Comparison of ENCODE assay signal across 8 cellular contexts in the genomic region with DNA sequence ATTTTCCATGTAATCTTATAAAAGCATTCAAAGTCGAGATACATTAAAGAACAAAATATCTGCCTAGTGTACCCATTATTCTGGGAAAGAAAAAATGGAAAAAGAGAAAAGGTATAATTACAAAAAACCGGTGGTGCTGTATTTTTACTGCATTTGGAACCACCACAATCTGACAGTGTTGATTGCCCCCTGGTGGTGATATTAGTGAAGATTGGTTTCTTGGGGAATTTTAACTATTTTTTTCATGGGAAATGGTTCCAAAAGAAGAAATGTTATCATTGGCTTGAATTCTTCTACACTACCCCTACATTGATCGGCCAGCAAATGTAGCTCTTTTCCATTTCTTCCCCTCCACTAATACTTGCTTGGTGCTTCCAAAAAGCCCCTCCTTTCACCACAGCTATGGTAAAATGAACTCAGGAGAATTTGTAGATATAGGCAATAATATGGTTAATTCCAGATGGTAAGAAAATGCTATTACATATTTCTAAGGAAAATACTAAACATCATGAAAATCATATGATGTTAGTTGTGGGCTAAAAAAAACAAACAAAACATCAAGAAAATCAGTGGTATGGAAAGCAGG. TPM values are rescaled to one million over a fixed set of nuclear protein-coding genes. Genes with fewer than 3 reads are reported as not detected.
DNase-seq lines count a peak whose midpoint lies in the region; ATAC-seq, FAIRE-seq and TF ChIP-seq lines count a peak whose summit lies in the region.

No MANE protein-coding gene starts in this region.

- H3K36me3 Mint-ChIP-seq in CD4-positive, alpha-beta T cell (ENCODE audit: low read depth): no peaks in the 10 kb centered on the region
- no peaks in the 10 kb centered on the region for H3K36me3 Mint-ChIP-seq in nephron progenitor cell (ENCODE audit: low read depth)
- no peaks in the 10 kb centered on the region for H3K36me3 Mint-ChIP-seq in stimulated activated naive B cell treated with anti-CD40 and anti-IgM and Interleukin-4, amounts not matched to agents 10 μg/mL and 1 μg/mL and 100 μg/mL, for 72 hours

- H3K27ac ChIP-seq in CD4-positive, alpha-beta T cell (ENCODE audit: low read depth, low read length): no peak overlapping the region
- no peak overlapping the region for H3K27ac ChIP-seq in OCI-LY7 (ENCODE audit: low read depth, low read length, poor library complexity, severe bottlenecking)

- no peaks in the 10 kb centered on the region for H3K9me3 Mint-ChIP-seq in CD4-positive, alpha-beta T cell
- no peaks in the 10 kb centered on the region for H3K9me3 Mint-ChIP-seq in nephron progenitor cell
- no peaks in the 10 kb centered on the region for H3K9me3 Mint-ChIP-seq in stimulated activated naive B cell treated with anti-CD40 and anti-IgM and Interleukin-4, amounts not matched to agents 10 μg/mL and 1 μg/mL and 100 μg/mL, for 72 hours

- no peaks in the 10 kb centered on the region for H3K4me1 Mint-ChIP-seq in CD4-positive, alpha-beta T cell (ENCODE audit: low read depth)
- peaks cover 14% of the 10 kb centered on the region for H3K4me1 Mint-ChIP-seq in nephron progenitor cell
- peaks cover 2 to 3% of the 10 kb centered on the region in 2 donors for H3K4me1 Mint-ChIP-seq in stimulated activated naive B cell treated with anti-CD40 and anti-IgM and Interleukin-4, amounts not matched to agents 10 μg/mL and 1 μg/mL and 100 μg/mL, for 72 hours

- no peaks in the 10 kb centered on the region for H4K20me1 ChIP-seq in OCI-LY7 (ENCODE audit: insufficient read depth, low read length)

- H3K9me3 ChIP-seq in CD4-positive, alpha-beta T cell (ENCODE audit: control insufficient read depth, low read length): no peaks in the 10 kb centered on the region
- no peaks in the 10 kb centered on the region for H3K9me3 ChIP-seq in OCI-LY7 (ENCODE audit: low read length)

- TF ChIP-seq CTCF in CD4-positive, alpha-beta T cell (IDR thresholded peaks at IDR 0.05): peak; percentile 80
- TF ChIP-seq CTCF in OCI-LY7 (conservative IDR thresholded peaks at IDR 0.05; ENCODE audit: low read length) (peak; percentile 91), nephron progenitor cell (IDR thresholded peaks at IDR 0.05) (peak; percentile 78)

- H3K36me3 ChIP-seq in OCI-LY7 (ENCODE audit: insufficient read depth, low read length): no peaks in the 10 kb centered on the region

- no peak overlapping the region for H2AFZ ChIP-seq in OCI-LY7 (ENCODE audit: low read length)

- H3K4me1 ChIP-seq in OCI-LY7 (ENCODE audit: insufficient read depth, low read length, poor library complexity, severe bottlenecking): no peaks in the 10 kb centered on the region

- CTCF ChIA-PET in CD4-positive, alpha-beta T cell (lab: Charles Lee): no interaction called here
- CTCF ChIA-PET in OCI-LY7 (lab: Charles Lee; ENCODE audit: unreplicated experiment): no interaction called here

- DNase-seq in CD4-positive, alpha-beta T cell: no peak
- DNase-seq in GM18507 (ENCODE audit: extremely low spot score, insufficient read length, low read depth) (no peak), OCI-LY7 (ENCODE audit: low spot score) (peak; percentile 61), nephron progenitor cell (peak; percentile 24), Right ventricle myocardium inferior (ENCODE audit: missing footprints) (no peak)
- DNase-seq in effector CD4-positive, alpha-beta T cell: peak; percentile 6
- DNase-seq in stimulated activated naive B cell treated with anti-CD40 and anti-IgM and Interleukin-4, amounts not matched to agents 10 μg/mL and 1 μg/mL and 100 μg/mL, for 72 hours: no peak

- no peak overlapping the region for H3K27ac Mint-ChIP-seq in CD4-positive, alpha-beta T cell
- no peak overlapping the region for H3K27ac Mint-ChIP-seq in nephron progenitor cell
- H3K27ac Mint-ChIP-seq in stimulated activated naive B cell treated with anti-CD40 and anti-IgM and Interleukin-4, amounts not matched to agents 10 μg/mL and 1 μg/mL and 100 μg/mL, for 72 hours: no peak overlapping the region

- intact Hi-C loops in CD4-positive, alpha-beta T cell (cut with DNase I, micrococcal nuclease): loop anchor here (5.0 to 10.0 kb wide), 2 partner anchors 315 to 317 kb away; no protein-coding TSS in a partner anchor
- intact Hi-C loops in OCI-LY7 (cut with micrococcal nuclease; ENCODE audit: unreplicated experiment): loop anchor here (1.0 to 10.0 kb wide), 3 partner anchors 317 to 695 kb away; no protein-coding TSS in a partner anchor
- intact Hi-C loops in Right ventricle myocardium inferior (cut with DNase I): loop anchor here (5.0 kb wide), 2 partner anchors 317 to 512 kb away; no protein-coding TSS in a partner anchor

- POLR2A ChIA-PET in CD4-positive, alpha-beta T cell (lab: Charles Lee): no interaction called here
- POLR2A ChIA-PET in OCI-LY7 (lab: Charles Lee): no interaction called here

- no peaks in the 10 kb centered on the region for H3K27me3 ChIP-seq in CD4-positive, alpha-beta T cell (ENCODE audit: control insufficient read depth, insufficient read depth, low read length)

- no peak overlapping the region for H3K4me3 Mint-ChIP-seq in CD4-positive, alpha-beta T cell
- no peak overlapping the region for H3K4me3 Mint-ChIP-seq in nephron progenitor cell
- H3K4me3 Mint-ChIP-seq in stimulated activated naive B cell treated with anti-CD40 and anti-IgM and Interleukin-4, amounts not matched to agents 10 μg/mL and 1 μg/mL and 100 μg/mL, for 72 hours: no peak overlapping the region

- FAIRE-seq in GM18507 (lab: Jason Lieb, UNC): peak; percentile 78

- no TSS peak for BruUV-seq in OCI-LY7 (replicated peaks; lab: Mats Ljungman, UMichigan)

- H3K4me2 ChIP-seq in OCI-LY7 (ENCODE audit: low read length): no peak overlapping the region

- no peaks in the 10 kb centered on the region for H3K27me3 Mint-ChIP-seq in CD4-positive, alpha-beta T cell
- H3K27me3 Mint-ChIP-seq in nephron progenitor cell (ENCODE audit: low read depth, poor library complexity): no peaks in the 10 kb centered on the region
- peaks cover 14 to 17% of the 10 kb centered on the region in 2 donors for H3K27me3 Mint-ChIP-seq in stimulated activated naive B cell treated with anti-CD40 and anti-IgM and Interleukin-4, amounts not matched to agents 10 μg/mL and 1 μg/mL and 100 μg/mL, for 72 hours

- H3K9me2 ChIP-seq in OCI-LY7 (ENCODE audit: insufficient read depth, low read length): no peaks in the 10 kb centered on the region

- H3K4me3 ChIP-seq in OCI-LY7 (ENCODE audit: low read depth, low read length, poor library complexity, severe bottlenecking): no peak overlapping the region

- no peak for ATAC-seq in CD4-positive, alpha-beta T cell (ENCODE audit: poor library complexity)
- ATAC-seq in GM19455 (IDR thresholded peaks at IDR 0.05; ENCODE audit: unreplicated experiment): no peak
- ATAC-seq in stimulated activated naive B cell treated with anti-CD40 and anti-IgM and Interleukin-4, amounts not matched to agents 10 μg/mL and 1 μg/mL and 100 μg/mL, for 72 hours (replicated peaks): no peak
- ATAC-seq in Right ventricle myocardium inferior: no peak

- H3K79me2 ChIP-seq in OCI-LY7 (ENCODE audit: insufficient read depth, low read depth, low read length): no peaks in the 10 kb centered on the region

RNA-seq across cellular contexts. Expression of a gene that starts 50.0 kb away (rescaled TPM):
- total RNA-seq in CD4-positive, alpha-beta T cell: 1 to 10 TPM; 5.2 to 6.3 TPM
- 14.3 and 16.9 TPM in 2 replicates for total RNA-seq in OCI-LY7 (2014; rRNA removed; shearing (Covaris generic))
- total RNA-seq in OCI-LY7 (2022) (23.4 and 23.5 TPM in 2 replicates), Right ventricle myocardium inferior (14.9 TPM)

Comparison
In these comparisons a context has a peak if more than half of its experiments do, and no peak if none do; other contexts are left out.
1. DNase-seq: peak in OCI-LY7 (single experiment), effector CD4-positive, alpha-beta T cell (single experiment) and nephron progenitor cell (single experiment); none in CD4-positive, alpha-beta T cell (0 of 10), GM18507 (single experiment), stimulated activated naive B cell treated with anti-CD40 and anti-IgM and Interleukin-4, amounts not matched to agents 10 μg/mL and 1 μg/mL and 100 μg/mL, for 72 hours (single experiment) and Right ventricle myocardium inferior (single experiment).
2. Peak in every context shown above with its lines, with median percentiles within 50 percentile points of each other: CTCF ChIP-seq.